11 cellular contexts compared by ENCODE assay signal in genomic region chr3:172125963-172126403, GRCh38.
DNase-seq lines count a peak whose midpoint lies in the region; ATAC-seq, FAIRE-seq and TF ChIP-seq lines count a peak whose summit lies in the region.
"Had no signal": no experiment of that assay in that cellular context is flagged by ENCODE, and none has a peak within 500 bp of the region (broad histone marks: within the 10 kb centered on the region; RNA-seq: fewer than 3 reads in every experiment).

No MANE protein-coding gene starts in this region.

- intact Hi-C loops in gastrocnemius medialis (cut with DNase I; ENCODE audit: low total_unique reads): loop anchor here (1.0 to 2.0 kb wide), 3 partner anchors 87 to 243 kb away; partner anchors contain the start of gene FNDC3B
- intact Hi-C loops in activated T-helper 1 cell treated with anti-CD3 and anti-CD28 coated beads, Interleukin-12 subunit alpha, Interleukin-12 subunit beta, Interleukin-2, Interleukin-4 antibody, amounts not matched to agents 30 ng/mL and 10 ng/mL and 1 ng/mL, durations not matched to agents 14 hours and 24 hours and 36 hours (cut with micrococcal nuclease): no loop called here

- H3K9me3 Mint-ChIP-seq in immature natural killer cell: no peaks in the 10 kb centered on the region
- H3K9me3 Mint-ChIP-seq in activated T-helper 1 cell treated with anti-CD3 and anti-CD28 coated beads, Interleukin-12 subunit alpha, Interleukin-12 subunit beta, Interleukin-2, Interleukin-4 antibody, amounts not matched to agents 30 ng/mL and 10 ng/mL and 1 ng/mL, durations not matched to agents 14 hours and 24 hours and 36 hours: no peaks in the 10 kb centered on the region
- H3K9me3 Mint-ChIP-seq: stimulated activated effector memory CD8-positive, alpha-beta T cell treated with anti-CD3 and anti-CD28 coated beads, Interleukin-12 subunit alpha, Interleukin-12 subunit beta, amount 100 ng/mL, for 72 hours had no signal

- peaks cover 7 to 35% (median 25%) of the 10 kb centered on the region in 3 donors for H3K36me3 Mint-ChIP-seq in immature natural killer cell
- H3K36me3 Mint-ChIP-seq in activated T-helper 1 cell treated with anti-CD3 and anti-CD28 coated beads, Interleukin-12 subunit alpha, Interleukin-12 subunit beta, Interleukin-2, Interleukin-4 antibody, amounts not matched to agents 30 ng/mL and 10 ng/mL and 1 ng/mL, durations not matched to agents 14 hours and 24 hours and 36 hours (ENCODE audit: low read depth): peaks cover 32% of the 10 kb centered on the region

- H3K4me3 ChIP-seq in astrocyte of the cerebellum (ENCODE audit: low read depth, low read length) (no peak overlapping the region), gastrocnemius medialis (peak overlapping the region in 3 of 4 donors; percentile 3 to 12 (median 3))

- no peaks in the 10 kb centered on the region for H3K36me3 ChIP-seq in gastrocnemius medialis

- peaks cover 88 to 98% of the 10 kb centered on the region in 2 donors for H3K4me1 Mint-ChIP-seq in immature natural killer cell
- H3K4me1 Mint-ChIP-seq in activated T-helper 1 cell treated with anti-CD3 and anti-CD28 coated beads, Interleukin-12 subunit alpha, Interleukin-12 subunit beta, Interleukin-2, Interleukin-4 antibody, amounts not matched to agents 30 ng/mL and 10 ng/mL and 1 ng/mL, durations not matched to agents 14 hours and 24 hours and 36 hours (ENCODE audit: low read depth): peaks cover 35% of the 10 kb centered on the region
- H3K4me1 Mint-ChIP-seq: naive B cell had no signal

- DNase-seq in HCEC 1CT: peak; percentile 73
- peak; percentile 33 for DNase-seq in astrocyte of the cerebellum (ENCODE audit: low read depth)
- DNase-seq in immature natural killer cell: no peak
- peak; percentile 75 for DNase-seq in gastrocnemius medialis
- DNase-seq in GM19239 (ENCODE audit: insufficient read length, low spot score): no peak
- no peak for DNase-seq in activated T-helper 1 cell treated with anti-CD3 and anti-CD28 coated beads, Interleukin-12 subunit alpha, Interleukin-12 subunit beta, Interleukin-2, Interleukin-4 antibody, amounts not matched to agents 30 ng/mL and 10 ng/mL and 1 ng/mL, durations not matched to agents 14 hours and 24 hours and 36 hours (ENCODE audit: low spot score)
- DNase-seq in inferior parietal cortex (ENCODE audit: extremely low spot score): no peak
- DNase-seq: naive B cell, NCI-H1694 treated with DMSO at 0.1 percent for 48 hours had no signal

- peaks cover 1 to 10% (median 3%) of the 10 kb centered on the region in 3 donors for H3K27me3 Mint-ChIP-seq in immature natural killer cell (ENCODE audit: low read depth in 3 of 3)
- no peaks in the 10 kb centered on the region for H3K27me3 Mint-ChIP-seq in activated T-helper 1 cell treated with anti-CD3 and anti-CD28 coated beads, Interleukin-12 subunit alpha, Interleukin-12 subunit beta, Interleukin-2, Interleukin-4 antibody, amounts not matched to agents 30 ng/mL and 10 ng/mL and 1 ng/mL, durations not matched to agents 14 hours and 24 hours and 36 hours (ENCODE audit: insufficient read depth)

- in situ Hi-C loops in astrocyte of the cerebellum (cut with HindIII; ENCODE audit: low sequenced_read_pairs): no loop called here
- in situ Hi-C loops in gastrocnemius medialis (cut with MboI; ENCODE audit: low sequenced_read_pairs in 4 of 4): no loop called here

- peaks cover 66 to 67% of the 10 kb centered on the region in 2 donors for H3K4me1 ChIP-seq in gastrocnemius medialis

- ATAC-seq in gastrocnemius medialis: peak; percentile 72 to 78
- no peak for ATAC-seq in GM18520 (IDR thresholded peaks at IDR 0.05; ENCODE audit: unreplicated experiment)
- ATAC-seq: stimulated activated effector memory CD8-positive, alpha-beta T cell treated with anti-CD3 and anti-CD28 coated beads, Interleukin-12 subunit alpha, Interleukin-12 subunit beta, amount 100 ng/mL, for 72 hours had no signal

- FAIRE-seq in GM19239 (lab: Jason Lieb, UNC): no peak

- peak overlapping the region in 5 of 6 donors; percentile 36 to 79 (median 72) for H3K27ac Mint-ChIP-seq in immature natural killer cell
- H3K27ac Mint-ChIP-seq in activated T-helper 1 cell treated with anti-CD3 and anti-CD28 coated beads, Interleukin-12 subunit alpha, Interleukin-12 subunit beta, Interleukin-2, Interleukin-4 antibody, amounts not matched to agents 30 ng/mL and 10 ng/mL and 1 ng/mL, durations not matched to agents 14 hours and 24 hours and 36 hours: no peak overlapping the region
- H3K27ac Mint-ChIP-seq: naive B cell had no signal

- no peaks in the 10 kb centered on the region for H3K9me3 ChIP-seq in gastrocnemius medialis

- peak overlapping the region; percentile 91 to 99 (median 94) for H3K27ac ChIP-seq in gastrocnemius medialis

- H3K4me3 Mint-ChIP-seq in immature natural killer cell: no peak overlapping the region
- no peak overlapping the region for H3K4me3 Mint-ChIP-seq in activated T-helper 1 cell treated with anti-CD3 and anti-CD28 coated beads, Interleukin-12 subunit alpha, Interleukin-12 subunit beta, Interleukin-2, Interleukin-4 antibody, amounts not matched to agents 30 ng/mL and 10 ng/mL and 1 ng/mL, durations not matched to agents 14 hours and 24 hours and 36 hours
- H3K4me3 Mint-ChIP-seq: naive B cell; stimulated activated effector memory CD8-positive, alpha-beta T cell treated with anti-CD3 and anti-CD28 coated beads, Interleukin-12 subunit alpha, Interleukin-12 subunit beta, amount 100 ng/mL, for 72 hours had no signal

- TF ChIP-seq POLR2A in gastrocnemius medialis (IDR thresholded peaks at IDR 0.05): peak; percentile 48 to 81

- no peaks in the 10 kb centered on the region for H3K27me3 ChIP-seq in gastrocnemius medialis

- no peak for TF ChIP-seq CTCF in astrocyte of the cerebellum (IDR thresholded peaks at IDR 0.05; ENCODE audit: low read depth, low read length, missing control alignments)
- no peak for TF ChIP-seq CTCF in gastrocnemius medialis (IDR thresholded peaks at IDR 0.05 in 4 of 5, conservative IDR thresholded peaks at IDR 0.05 in 1 of 5)

Comparison
In these comparisons a context has a peak if more than half of its experiments do, and no peak if none do; other contexts are left out.
1. DNase-seq: peak in HCEC 1CT (single experiment), astrocyte of the cerebellum (single experiment) and gastrocnemius medialis (2 of 2); none in immature natural killer cell (0 of 3), GM19239 (single experiment), activated T-helper 1 cell treated with anti-CD3 and anti-CD28 coated beads, Interleukin-12 subunit alpha, Interleukin-12 subunit beta, Interleukin-2, Interleukin-4 antibody, amounts not matched to agents 30 ng/mL and 10 ng/mL and 1 ng/mL, durations not matched to agents 14 hours and 24 hours and 36 hours (single experiment) and inferior parietal cortex (single experiment).